1 cellular context compared by ENCODE assay signal in the genomic region with DNA sequence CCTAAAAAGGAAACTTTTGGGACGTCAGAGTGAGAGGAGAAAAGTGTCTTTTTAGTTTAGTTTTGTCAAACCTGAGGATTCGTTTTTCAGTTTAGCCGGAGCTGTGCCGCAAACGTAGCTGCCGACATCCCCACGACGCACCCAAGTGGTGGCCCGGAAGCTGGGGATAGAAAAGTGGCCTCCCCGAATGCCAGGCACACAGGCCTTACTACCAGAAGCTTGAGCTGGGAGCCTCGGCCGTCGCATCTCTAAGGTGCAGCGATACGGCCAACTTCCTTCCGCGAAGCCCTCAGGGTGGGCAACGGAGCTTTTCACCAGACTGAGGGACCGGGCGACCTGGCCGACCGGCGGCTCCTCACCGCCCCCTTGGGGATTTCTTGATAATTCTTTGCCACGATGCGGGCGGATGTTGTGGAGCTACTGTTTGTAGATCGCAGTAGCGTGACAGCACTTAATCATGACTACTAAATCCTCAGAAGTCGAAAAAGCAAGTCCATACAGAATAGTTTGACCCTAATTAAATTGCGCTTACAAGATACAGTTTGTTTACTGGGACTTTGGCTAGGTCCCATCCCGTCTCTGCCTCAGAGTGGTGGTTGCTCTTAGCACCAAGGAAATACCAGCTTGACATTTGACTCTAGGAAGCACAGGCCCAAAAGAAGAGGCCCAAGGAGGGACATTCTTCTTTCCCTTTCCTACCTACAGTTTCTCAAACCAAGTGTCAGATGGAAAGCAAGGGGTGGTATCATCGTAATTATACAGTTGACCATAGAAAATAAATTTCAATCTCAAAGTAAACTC.
TF ChIP-seq lines count a peak whose summit lies in the region.

No MANE protein-coding gene starts in this region.

TF ChIP-seq in PFSK-1, 5 proteins besides CTCF, POLR2A, EP300 and RAD21 (continued from another document):
- TF ChIP-seq, protein P1, sequence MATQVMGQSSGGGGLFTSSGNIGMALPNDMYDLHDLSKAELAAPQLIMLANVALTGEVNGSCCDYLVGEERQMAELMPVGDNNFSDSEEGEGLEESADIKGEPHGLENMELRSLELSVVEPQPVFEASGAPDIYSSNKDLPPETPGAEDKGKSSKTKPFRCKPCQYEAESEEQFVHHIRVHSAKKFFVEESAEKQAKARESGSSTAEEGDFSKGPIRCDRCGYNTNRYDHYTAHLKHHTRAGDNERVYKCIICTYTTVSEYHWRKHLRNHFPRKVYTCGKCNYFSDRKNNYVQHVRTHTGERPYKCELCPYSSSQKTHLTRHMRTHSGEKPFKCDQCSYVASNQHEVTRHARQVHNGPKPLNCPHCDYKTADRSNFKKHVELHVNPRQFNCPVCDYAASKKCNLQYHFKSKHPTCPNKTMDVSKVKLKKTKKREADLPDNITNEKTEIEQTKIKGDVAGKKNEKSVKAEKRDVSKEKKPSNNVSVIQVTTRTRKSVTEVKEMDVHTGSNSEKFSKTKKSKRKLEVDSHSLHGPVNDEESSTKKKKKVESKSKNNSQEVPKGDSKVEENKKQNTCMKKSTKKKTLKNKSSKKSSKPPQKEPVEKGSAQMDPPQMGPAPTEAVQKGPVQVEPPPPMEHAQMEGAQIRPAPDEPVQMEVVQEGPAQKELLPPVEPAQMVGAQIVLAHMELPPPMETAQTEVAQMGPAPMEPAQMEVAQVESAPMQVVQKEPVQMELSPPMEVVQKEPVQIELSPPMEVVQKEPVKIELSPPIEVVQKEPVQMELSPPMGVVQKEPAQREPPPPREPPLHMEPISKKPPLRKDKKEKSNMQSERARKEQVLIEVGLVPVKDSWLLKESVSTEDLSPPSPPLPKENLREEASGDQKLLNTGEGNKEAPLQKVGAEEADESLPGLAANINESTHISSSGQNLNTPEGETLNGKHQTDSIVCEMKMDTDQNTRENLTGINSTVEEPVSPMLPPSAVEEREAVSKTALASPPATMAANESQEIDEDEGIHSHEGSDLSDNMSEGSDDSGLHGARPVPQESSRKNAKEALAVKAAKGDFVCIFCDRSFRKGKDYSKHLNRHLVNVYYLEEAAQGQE (IDR thresholded peaks at IDR 0.05; ENCODE audit: insufficient read depth in 1 of 2, low read depth in 2 of 2, low read length in 2 of 2): no peak
TF ChIP-seq in PFSK-1: peak in this region for 2.
